Comparison of ENCODE assay signal across 8 cellular contexts in genomic region chr16:3020604-3021448, GRCh38. TPM values are rescaled to one million over a fixed set of nuclear protein-coding genes. Genes with fewer than 3 reads are reported as not detected.
DNase-seq lines count a peak whose midpoint lies in the region; ATAC-seq and TF ChIP-seq lines count a peak whose summit lies in the region.

No MANE protein-coding gene starts in this region.

- CTCF ChIA-PET in CD4-positive, alpha-beta T cell (lab: Charles Lee), result interaction anchor here (0.7 to 5.4 kb wide), 8 partner anchors 8 to 109 kb away, joined by 3 to 38 read pairs (median 6); no protein-coding TSS in a partner anchor
- CTCF ChIA-PET in activated CD4-positive, alpha-beta memory T cell treated with anti-CD3 and anti-CD28 coated beads, Interleukin-2, amount 10 ng/mL, durations not matched to agents 7 days and 5 days (lab: Charles Lee), result interaction anchor here (0.6 to 9.9 kb wide), 8 partner anchors 11 to 147 kb away, joined by 3 to 97 read pairs (median 9); no protein-coding TSS in a partner anchor

- H3K4me1 ChIP-seq in ectodermal cell (ENCODE audit: control insufficient read depth, insufficient read depth, low read length), result peaks cover 25% of the 10 kb centered on the region
- H3K4me1 ChIP-seq in lung (ENCODE audit: control insufficient read depth in 2 of 2, insufficient read depth in 2 of 2, low read length in 2 of 2), result peaks cover 0 to 26% of the 10 kb centered on the region in 2 donors

- H3K27me3 ChIP-seq in CD4-positive, alpha-beta T cell (ENCODE audit: control insufficient read depth, insufficient read depth, low read length), result peaks cover 4% of the 10 kb centered on the region
- H3K27me3 ChIP-seq in ectodermal cell (ENCODE audit: control insufficient read depth, insufficient read depth, low read length, poor library complexity, severe bottlenecking) (peaks cover 5% of the 10 kb centered on the region), lung (ENCODE audit: control insufficient read depth, insufficient read depth) (no peaks in the 10 kb centered on the region)

- H3K27ac ChIP-seq in CD4-positive, alpha-beta T cell (ENCODE audit: low read depth, low read length), result peak overlapping the region; percentile 80
- H3K27ac ChIP-seq in ectodermal cell (ENCODE audit: insufficient read depth, low read depth, low read length, poor library complexity, severe bottlenecking) (peak overlapping the region; percentile 83), lung (ENCODE audit: low read depth in 1 of 2, low read length in 1 of 2) (peak overlapping the region; percentile 96 to 99)

- peaks cover 5% of the 10 kb centered on the region for H3K36me3 Mint-ChIP-seq in CD4-positive, alpha-beta T cell (ENCODE audit: low read depth)
- H3K36me3 Mint-ChIP-seq in activated CD4-positive, alpha-beta memory T cell treated with anti-CD3 and anti-CD28 coated beads, Interleukin-2, amount 10 ng/mL, durations not matched to agents 7 days and 5 days (ENCODE audit: low read depth), result peaks cover 13% of the 10 kb centered on the region

- H3K27ac Mint-ChIP-seq in CD4-positive, alpha-beta T cell, result peak overlapping the region; percentile 78
- peak overlapping the region; percentile 83 for H3K27ac Mint-ChIP-seq in activated CD4-positive, alpha-beta memory T cell treated with anti-CD3 and anti-CD28 coated beads, Interleukin-2, amount 10 ng/mL, durations not matched to agents 7 days and 5 days

- peak overlapping the region; percentile 56 for H3K4me3 ChIP-seq in ectodermal cell (ENCODE audit: insufficient read depth, low read depth, low read length)
- H3K4me3 ChIP-seq in lung, result peak overlapping the region; percentile 75

- peaks cover 49% of the 10 kb centered on the region for H3K4me1 Mint-ChIP-seq in CD4-positive, alpha-beta T cell (ENCODE audit: low read depth)
- peaks cover 48% of the 10 kb centered on the region for H3K4me1 Mint-ChIP-seq in activated CD4-positive, alpha-beta memory T cell treated with anti-CD3 and anti-CD28 coated beads, Interleukin-2, amount 10 ng/mL, durations not matched to agents 7 days and 5 days

- peak in 9 of 10 experiments; percentile 45 to 78 (median 67) for DNase-seq in CD4-positive, alpha-beta T cell
- peak; percentile 89 for DNase-seq in LoVo (ENCODE audit: low spot score)
- peak; percentile 48 for DNase-seq in activated CD4-positive, alpha-beta memory T cell treated with anti-CD3 and anti-CD28 coated beads, Interleukin-2, amount 10 ng/mL, durations not matched to agents 7 days and 5 days
- DNase-seq in lung (ENCODE audit: low spot score), result peak; percentile 88
- DNase-seq in stimulated activated CD8-positive, alpha-beta memory T cell treated with anti-CD3 and anti-CD28 coated beads, Interleukin-4, amount 100 ng/mL, for 24 hours (ENCODE audit: low read depth), result peak; percentile 50

- H3K9me3 Mint-ChIP-seq in CD4-positive, alpha-beta T cell, result no peaks in the 10 kb centered on the region
- no peaks in the 10 kb centered on the region for H3K9me3 Mint-ChIP-seq in activated CD4-positive, alpha-beta memory T cell treated with anti-CD3 and anti-CD28 coated beads, Interleukin-2, amount 10 ng/mL, durations not matched to agents 7 days and 5 days

- peaks cover 6% of the 10 kb centered on the region for H3K36me3 ChIP-seq in ectodermal cell (ENCODE audit: control insufficient read depth, insufficient read depth, low read length)
- H3K36me3 ChIP-seq in lung (ENCODE audit: control insufficient read depth in 2 of 2, insufficient read depth in 2 of 2, low read length in 2 of 2), result peaks cover 0 to 5% of the 10 kb centered on the region in 2 donors

- TF ChIP-seq CTCF in CD4-positive, alpha-beta T cell (IDR thresholded peaks at IDR 0.05), result no peak
- TF ChIP-seq CTCF in lung (IDR thresholded peaks at IDR 0.05; ENCODE audit: control extremely low read depth, extremely low read depth), result no peak

- intact Hi-C loops in CD4-positive, alpha-beta T cell (cut with DNase I, micrococcal nuclease), result loop anchor here (2.0 to 10.0 kb wide), 3 partner anchors 16 to 434 kb away; no protein-coding TSS in a partner anchor

- H3K9me3 ChIP-seq in CD4-positive, alpha-beta T cell (ENCODE audit: control insufficient read depth, low read length), result no peaks in the 10 kb centered on the region
- H3K9me3 ChIP-seq in ectodermal cell (ENCODE audit: control insufficient read depth, low read length), result no peaks in the 10 kb centered on the region
- no peaks in the 10 kb centered on the region for H3K9me3 ChIP-seq in lung (ENCODE audit: control insufficient read depth in 2 of 2, insufficient read depth in 1 of 2, low read length in 1 of 2)

- peaks cover 4% of the 10 kb centered on the region for H3K27me3 Mint-ChIP-seq in CD4-positive, alpha-beta T cell
- peaks cover 11% of the 10 kb centered on the region for H3K27me3 Mint-ChIP-seq in activated CD4-positive, alpha-beta memory T cell treated with anti-CD3 and anti-CD28 coated beads, Interleukin-2, amount 10 ng/mL, durations not matched to agents 7 days and 5 days

- WGBS in ectodermal cell, 2 experiments, result 0% methylated on average over 57 of the region's 57 CpGs
- 0 to 1% methylated on average over 43 to 57 of the region's 57 CpGs for WGBS in lung, 2 donors

- POLR2A ChIA-PET in CD4-positive, alpha-beta T cell (lab: Charles Lee), result interaction anchor here (0.7 to 3.3 kb wide), 11 partner anchors 9 to 1035 kb away, joined by 3 to 24 read pairs (median 4); partner anchors contain the start of genes NAA60, PKMYT1, ZNF213 and ZNF263
- POLR2A ChIA-PET in activated CD4-positive, alpha-beta memory T cell treated with anti-CD3 and anti-CD28 coated beads, Interleukin-2, amount 10 ng/mL, durations not matched to agents 7 days and 5 days (lab: Charles Lee), result interaction anchor here (0.8 to 4.7 kb wide), 16 partner anchors 8 to 130 kb away, joined by 3 to 52 read pairs (median 5); partner anchors contain the start of genes IL32, PAQR4, PKMYT1 and ZNF213

- ATAC-seq in CD4-positive, alpha-beta T cell (ENCODE audit: poor library complexity), result peak; percentile 10
- peak; percentile 46 for ATAC-seq in lung (ENCODE audit: insufficient read depth, low FRiP score)
- no peak for ATAC-seq in HG02973 (IDR thresholded peaks at IDR 0.05; ENCODE audit: unreplicated experiment)
- no peak for ATAC-seq in HG03139 (IDR thresholded peaks at IDR 0.05; ENCODE audit: unreplicated experiment)

- H3K4me3 Mint-ChIP-seq in CD4-positive, alpha-beta T cell, result peak overlapping the region; percentile 85
- peak overlapping the region; percentile 83 for H3K4me3 Mint-ChIP-seq in activated CD4-positive, alpha-beta memory T cell treated with anti-CD3 and anti-CD28 coated beads, Interleukin-2, amount 10 ng/mL, durations not matched to agents 7 days and 5 days

RNA-seq across cellular contexts. Expression of gene TNFRSF12A, which starts 0.7 kb away (rescaled TPM):
- total RNA-seq in CD4-positive, alpha-beta T cell, result 1 to 10 TPM; 1.8 to 1.9 TPM
- total RNA-seq in activated CD4-positive, alpha-beta memory T cell treated with anti-CD3 and anti-CD28 coated beads, Interleukin-2, amount 10 ng/mL, durations not matched to agents 7 days and 5 days, result 1 to 10 TPM; 6.1 to 7.5 TPM
- 13.1 TPM for polyA plus RNA-seq in ectodermal cell (2013, experiment 1 of 4)
- polyA plus RNA-seq in ectodermal cell (2013, experiment 2 of 4), result 10.8 TPM
- 11.1 TPM for polyA plus RNA-seq in ectodermal cell (2013, experiment 3 of 4)
- polyA plus RNA-seq in ectodermal cell (2013, experiment 4 of 4), result 10.4 TPM
- total RNA-seq in lung, result 100 to 1,000 TPM in 1 of 2 donors, 10 to 100 TPM in 1; 19.1 to 107 TPM
- polyA plus RNA-seq in lung, result 100 to 1,000 TPM; 132 to 192 TPM

RNA-seq across cellular contexts. Expression of gene CLDN6, which starts 2.8 kb away (rescaled TPM):
- not detected for total RNA-seq in CD4-positive, alpha-beta T cell
- not detected for total RNA-seq in activated CD4-positive, alpha-beta memory T cell treated with anti-CD3 and anti-CD28 coated beads, Interleukin-2, amount 10 ng/mL, durations not matched to agents 7 days and 5 days
- polyA plus RNA-seq in ectodermal cell (2013, experiment 1 of 4), result 119 TPM
- polyA plus RNA-seq in ectodermal cell (2013, experiment 2 of 4), result 120 TPM
- polyA plus RNA-seq in ectodermal cell (2013, experiment 3 of 4), result 83.0 TPM
- polyA plus RNA-seq in ectodermal cell (2013, experiment 4 of 4), result 94.7 TPM
- 1 to 10 TPM in 1 of 2 donors, under 1 TPM in 1; 0.92 to 7.1 TPM for total RNA-seq in lung
- under 1 TPM in 1 of 2 donors, not detected in 1; 0.10 TPM for polyA plus RNA-seq in lung

RNA-seq across cellular contexts. Expression of gene HCFC1R1, which starts 2.9 kb away (rescaled TPM):
- 10 to 100 TPM in 1 of 2 experiments, 1 to 10 TPM in 1; 8.9 to 11.0 TPM for total RNA-seq in CD4-positive, alpha-beta T cell
- 10 to 100 TPM; 37.0 to 43.3 TPM for total RNA-seq in activated CD4-positive, alpha-beta memory T cell treated with anti-CD3 and anti-CD28 coated beads, Interleukin-2, amount 10 ng/mL, durations not matched to agents 7 days and 5 days
- 68.4 TPM for polyA plus RNA-seq in ectodermal cell (2013, experiment 1 of 4)
- polyA plus RNA-seq in ectodermal cell (2013, experiment 2 of 4), result 63.6 TPM
- polyA plus RNA-seq in ectodermal cell (2013, experiment 3 of 4), result 67.7 TPM
- 72.9 TPM for polyA plus RNA-seq in ectodermal cell (2013, experiment 4 of 4)
- 10 to 100 TPM; 10.9 to 51.1 TPM for total RNA-seq in lung
- 100 to 1,000 TPM in 1 of 2 donors, 10 to 100 TPM in 1; 40.4 to 138 TPM for polyA plus RNA-seq in lung

RNA-seq across cellular contexts. Expression of gene THOC6, which starts 3.0 kb away (rescaled TPM):
- 10 to 100 TPM; 12.0 to 12.9 TPM for total RNA-seq in CD4-positive, alpha-beta T cell
- 10 to 100 TPM; 42.4 TPM for total RNA-seq in activated CD4-positive, alpha-beta memory T cell treated with anti-CD3 and anti-CD28 coated beads, Interleukin-2, amount 10 ng/mL, durations not matched to agents 7 days and 5 days
- 42.3 TPM for polyA plus RNA-seq in ectodermal cell (2013, experiment 1 of 4)
- 41.4 TPM for polyA plus RNA-seq in ectodermal cell (2013, experiment 2 of 4)
- 33.2 TPM for polyA plus RNA-seq in ectodermal cell (2013, experiment 3 of 4)
- polyA plus RNA-seq in ectodermal cell (2013, experiment 4 of 4), result 36.6 TPM
- total RNA-seq in lung, result 10 to 100 TPM; 12.7 to 39.9 TPM
- polyA plus RNA-seq in lung, result 10 to 100 TPM; 40.0 to 58.3 TPM

RNA-seq across cellular contexts. Expression of gene CLDN9, which starts 8.1 kb away (rescaled TPM):
- not detected for total RNA-seq in CD4-positive, alpha-beta T cell
- total RNA-seq in activated CD4-positive, alpha-beta memory T cell treated with anti-CD3 and anti-CD28 coated beads, Interleukin-2, amount 10 ng/mL, durations not matched to agents 7 days and 5 days, result under 1 TPM; 0.23 to 0.28 TPM
- polyA plus RNA-seq in ectodermal cell (2013, experiment 1 of 4), result not detected
- 0.09 TPM for polyA plus RNA-seq in ectodermal cell (2013, experiment 2 of 4)
- not detected for polyA plus RNA-seq in ectodermal cell (2013, experiment 3 of 4)
- polyA plus RNA-seq in ectodermal cell (2013, experiment 4 of 4), result not detected
- total RNA-seq in lung, result 1 to 10 TPM; 1.5 to 5.3 TPM
- polyA plus RNA-seq in lung, result under 1 TPM; 0.91 to 0.98 TPM

Comparison
In these comparisons a context has a peak if more than half of its experiments do, and no peak if none do; other contexts are left out.
1. ATAC-seq: peak in CD4-positive, alpha-beta T cell (single experiment) and lung (single experiment); none in HG02973 (single experiment) and HG03139 (single experiment).
2. Peak in every context shown above with its lines, with median percentiles within 50 percentile points of each other: DNase-seq and H3K27ac ChIP-seq.